1 cellular context compared by ENCODE assay signal in genomic region chr2:221539246-221539645, GRCh38.
TF ChIP-seq lines count a peak whose summit lies in the region.

No MANE protein-coding gene starts in this region.

TF ChIP-seq in GM23338, 12 proteins besides CTCF, POLR2A, EP300 and RAD21 (continued from another document):
- no peak for TF ChIP-seq REST (IDR thresholded peaks at IDR 0.05; ENCODE audit: unreplicated experiment)
- TF ChIP-seq ZNF331 (CRISPR knock-in tag; IDR thresholded peaks at IDR 0.05; ENCODE audit: low read depth), result no peak
